In genomic region chr1:147494998-147495580, GRCh38 we compare ENCODE assay signal across 8 cellular contexts. TPM values are rescaled to one million over a fixed set of nuclear protein-coding genes. Genes with fewer than 3 reads are reported as not detected.
DNase-seq lines count a peak whose midpoint lies in the region; ATAC-seq and TF ChIP-seq lines count a peak whose summit lies in the region.

No MANE protein-coding gene starts in this region.

- H3K27me3 ChIP-seq in GM06990 (replicated peaks; ENCODE audit: control insufficient read depth, insufficient read depth, low read length), result no peaks in the 10 kb centered on the region; the same call in 1 of the 2 replicates
- no peaks in the 10 kb centered on the region for H3K27me3 ChIP-seq in right cardiac atrium (ENCODE audit: control insufficient read depth, insufficient read depth)
- H3K27me3 ChIP-seq in smooth muscle cell (ENCODE audit: low read depth), result no peaks in the 10 kb centered on the region

- no peak overlapping the region for H3K4me3 Mint-ChIP-seq in T-helper 17 cell

- WGBS in right cardiac atrium, result 16% methylated on average over 9 of the region's 9 CpGs
- WGBS in smooth muscle cell (ENCODE audit: low lambda C conversion rate), result 22% methylated on average over 9 of the region's 9 CpGs

- TF ChIP-seq CTCF in GM06990 (IDR thresholded peaks at IDR 0.05; ENCODE audit: insufficient read depth, low read length, poor library complexity, severe bottlenecking) (peak; percentile 93), HFF-Myc (IDR thresholded peaks at IDR 0.05; ENCODE audit: low read depth, low read length, missing control alignments) (peak; percentile 94), smooth muscle cell (IDR thresholded peaks at IDR 0.05; ENCODE audit: borderline replicate concordance, insufficient read depth, poor library complexity, severe bottlenecking) (peak; percentile 89)

- H3K9me3 ChIP-seq in T-helper 17 cell (ENCODE audit: control insufficient read depth, low read length, poor library complexity, severe bottlenecking) (no peaks in the 10 kb centered on the region), right cardiac atrium (ENCODE audit: control insufficient read depth, low read length) (no peaks in the 10 kb centered on the region), smooth muscle cell (replicated peaks; ENCODE audit: low read depth) (no peaks in the 10 kb centered on the region)

- ATAC-seq in T-helper 17 cell (peak; percentile 99), right cardiac atrium (peak; percentile 94)

- no peak overlapping the region for H3K27ac Mint-ChIP-seq in T-helper 17 cell

- H3K4me2 ChIP-seq in smooth muscle cell, result no peak overlapping the region

- H3K27me3 Mint-ChIP-seq in T-helper 17 cell, result peaks cover 25% of the 10 kb centered on the region

- no peak overlapping the region for H3K9ac ChIP-seq in smooth muscle cell (ENCODE audit: low read depth)

- H3F3A ChIP-seq in smooth muscle cell (ENCODE audit: low read depth), result no peaks in the 10 kb centered on the region

- DNase-seq in GM06990 (ENCODE audit: extremely low read depth, insufficient read length) (no peak), HFF-Myc (ENCODE audit: extremely low read depth, low read depth) (no peak), NCI-H128 (lab: John Stamatoyannopoulos, UW; ENCODE audit: unreplicated experiment) (peak; percentile 69), T-helper 17 cell (peak; percentile 31 to 49 (median 45)), amygdala (lab: John Stamatoyannopoulos, UW) (peak in 50 of 56 donors; percentile 2 to 82 (median 43)), right cardiac atrium (peak; percentile 82 to 87 (median 82)), smooth muscle cell (lab: John Stamatoyannopoulos, UW; ENCODE audit: unreplicated experiment) (peak; percentile 14), mesenteric fat pad (ENCODE audit: low spot score) (no peak)

- no peaks in the 10 kb centered on the region for H3K79me2 ChIP-seq in smooth muscle cell (ENCODE audit: low read depth)

- H3K36me3 Mint-ChIP-seq in T-helper 17 cell (ENCODE audit: low read depth), result peaks cover 3% of the 10 kb centered on the region

- H3K27ac ChIP-seq in right cardiac atrium (ENCODE audit: low read length) (no peak overlapping the region), smooth muscle cell (ENCODE audit: low read depth) (no peak overlapping the region)

- H3K4me3 ChIP-seq in GM06990 (replicated peaks; ENCODE audit: low read depth, low read length) (no peak overlapping the region), HFF-Myc (replicated peaks; ENCODE audit: low read depth, low read length) (no peak overlapping the region), right cardiac atrium (ENCODE audit: low read length) (no peak overlapping the region), smooth muscle cell (no peak overlapping the region)

- peaks cover 2% of the 10 kb centered on the region for H3K4me1 Mint-ChIP-seq in T-helper 17 cell

- no peak overlapping the region for H2AFZ ChIP-seq in smooth muscle cell (ENCODE audit: low read depth)

- H3K36me3 ChIP-seq in GM06990 (ENCODE audit: control insufficient read depth, insufficient read depth, low read length) (no peaks in the 10 kb centered on the region), smooth muscle cell (ENCODE audit: low read depth) (no peaks in the 10 kb centered on the region)

- intact Hi-C loops in right cardiac atrium (cut with DNase I), result loop anchor here (2.0 to 5.0 kb wide), 5 partner anchors 42 to 398 kb away; no protein-coding TSS in a partner anchor

- H4K20me1 ChIP-seq in smooth muscle cell (ENCODE audit: low read depth), result no peaks in the 10 kb centered on the region

- H3K4me1 ChIP-seq in right cardiac atrium (ENCODE audit: control insufficient read depth, insufficient read depth, low read length), result peaks cover 4% of the 10 kb centered on the region
- H3K4me1 ChIP-seq in smooth muscle cell (ENCODE audit: low read depth), result no peaks in the 10 kb centered on the region

RNA-seq across cellular contexts. Expression of gene BCL9, which starts 46.2 kb away (rescaled TPM):
- total RNA-seq in T-helper 17 cell, result 10 to 100 TPM; 12.6 to 14.6 TPM
- total RNA-seq in right cardiac atrium, result 10 to 100 TPM; 16.9 to 23.8 (median 20.6) TPM
- polyA plus RNA-seq in right cardiac atrium, result 8.7 TPM
- total RNA-seq in smooth muscle cell, result 12.2 and 19.2 TPM in 2 replicates
- 11.1 and 15.6 TPM in 2 replicates for polyA plus RNA-seq in smooth muscle cell
- total RNA-seq in mesenteric fat pad, result 10.9 TPM

Comparison
In these comparisons a context has a peak if more than half of its experiments do, and no peak if none do; other contexts are left out.
1. DNase-seq: peak in NCI-H128 (single experiment), T-helper 17 cell (3 of 3), amygdala (50 of 56), right cardiac atrium (3 of 3) and smooth muscle cell (single experiment); none in GM06990 (single experiment), HFF-Myc (single experiment) and mesenteric fat pad (single experiment).
2. Peak in every context shown above with its lines, with median percentiles within 50 percentile points of each other: CTCF ChIP-seq.